ENCODE assay signal across 9 cellular contexts in genomic region chr7:99551329-99551728, GRCh38. TPM values are rescaled to one million over a fixed set of nuclear protein-coding genes. Genes with fewer than 3 reads are reported as not detected.
DNase-seq lines count a peak whose midpoint lies in the region; ATAC-seq and TF ChIP-seq lines count a peak whose summit lies in the region.
"Had no signal": no experiment of that assay in that cellular context is flagged by ENCODE, and none has a peak within 500 bp of the region (broad histone marks: within the 10 kb centered on the region; RNA-seq: fewer than 3 reads in every experiment).

No MANE protein-coding gene starts in this region.

- H3K4me1 ChIP-seq in DOHH2 (ENCODE audit: control insufficient read depth, low read length) (peaks cover 26% of the 10 kb centered on the region), PC-3 (ENCODE audit: insufficient read depth, low read length) (no peaks in the 10 kb centered on the region), esophagus (ENCODE audit: control insufficient read depth in 2 of 2, insufficient read depth in 2 of 2, low read length in 1 of 2) (peaks cover 0 to 6% of the 10 kb centered on the region in 2 donors), neuron (ENCODE audit: insufficient read depth, low read length) (peaks cover 10% of the 10 kb centered on the region)

- peak overlapping the region; percentile 97 for H3K4me3 ChIP-seq in DOHH2 (ENCODE audit: low read length)
- H3K4me3 ChIP-seq in PC-3 (ENCODE audit: low read length) = peak overlapping the region; percentile 92
- peak overlapping the region; percentile 91 to 93 for H3K4me3 ChIP-seq in esophagus (ENCODE audit: low read depth in 1 of 2, low read length in 2 of 2)
- H3K4me3 ChIP-seq in neuron (ENCODE audit: low read length) = peak overlapping the region; percentile 94

- H3K36me3 ChIP-seq in DOHH2 (ENCODE audit: control insufficient read depth, low read length) (peaks cover 56% of the 10 kb centered on the region), PC-3 (ENCODE audit: low read depth, low read length) (peaks cover 7% of the 10 kb centered on the region; the same call in 1 of the 2 replicates), esophagus (ENCODE audit: control insufficient read depth in 2 of 2, insufficient read depth in 2 of 2, low read length in 1 of 2) (peaks cover 0 to 5% of the 10 kb centered on the region in 2 donors), neuron (ENCODE audit: insufficient read depth, low read length) (peaks cover 37% of the 10 kb centered on the region)

- H3K9me3 ChIP-seq in DOHH2 (ENCODE audit: control insufficient read depth, insufficient read depth, low read length) (no peaks in the 10 kb centered on the region), PC-3 (ENCODE audit: low read length) (no peaks in the 10 kb centered on the region), esophagus (ENCODE audit: control insufficient read depth in 2 of 2, insufficient read depth in 1 of 2, low read depth in 1 of 2, low read length in 1 of 2) (no peaks in the 10 kb centered on the region), neuron (ENCODE audit: low read length) (no peaks in the 10 kb centered on the region)

- 6 to 10% methylated on average over 15 of the region's 15 CpGs for WGBS in esophagus, 2 donors

- H3K27ac ChIP-seq in DOHH2 (ENCODE audit: low read depth, low read length) (no peak overlapping the region), PC-3 (ENCODE audit: low read length) (0 out of 2 replicates have a peak overlapping the region, but pooled peaks have one; percentile 11), esophagus (ENCODE audit: low read depth in 2 of 2, low read length in 1 of 2) (peak overlapping the region; percentile 36 to 93)

- H3K9ac ChIP-seq in PC-3 (ENCODE audit: low read length) = peak overlapping the region; percentile 91

- H3K27me3 ChIP-seq in DOHH2 (ENCODE audit: control insufficient read depth, low read length) (no peaks in the 10 kb centered on the region), PC-3 (ENCODE audit: low read length) (no peaks in the 10 kb centered on the region), esophagus (ENCODE audit: control insufficient read depth in 1 of 2, insufficient read depth in 2 of 2, low read length in 2 of 2) (no peaks in the 10 kb centered on the region), neuron (ENCODE audit: insufficient read depth, low read length) (no peaks in the 10 kb centered on the region)

- H3K79me2 ChIP-seq in DOHH2 (ENCODE audit: control insufficient read depth, low read length) = peaks cover 58% of the 10 kb centered on the region
- peaks cover 9% of the 10 kb centered on the region for H3K79me2 ChIP-seq in PC-3 (ENCODE audit: low read length)

- intact Hi-C loops in PC-3 (cut with micrococcal nuclease) = no loop called here

- CTCF ChIA-PET in PC-3 (lab: Charles Lee) = no interaction called here

- DNase-seq in PC-3 = no peak
- DNase-seq in NCI-H524 (lab: John Stamatoyannopoulos, UW) = no peak
- DNase-seq in activated CD8-positive, alpha-beta memory T cell treated with anti-CD3 and anti-CD28 coated beads for 24 hours = no peak
- DNase-seq in Ammon's horn (ENCODE audit: low spot score) = no peak
- no peak for DNase-seq in pons (ENCODE audit: low spot score)

- H2AFZ ChIP-seq in PC-3 (ENCODE audit: low read length) (peak overlapping the region; percentile 97), neuron (ENCODE audit: low read depth, low read length) (peak overlapping the region; percentile 81)

- ATAC-seq in PC-3 = peak; percentile 47

- H3F3A ChIP-seq in DOHH2 (ENCODE audit: control insufficient read depth, insufficient read depth) (peaks cover 40% of the 10 kb centered on the region), PC-3 (ENCODE audit: low read length, unreplicated experiment) (no peaks in the 10 kb centered on the region)

- BruUV-seq in PC-3 (replicated peaks; lab: Mats Ljungman, UMichigan) = TSS peak; percentile 88

- POLR2A ChIA-PET in PC-3 (lab: Charles Lee; ENCODE audit: unreplicated experiment) = no interaction called here

- peak overlapping the region; percentile 77 for H3K4me2 ChIP-seq in DOHH2 (ENCODE audit: low read length)
- H3K4me2 ChIP-seq in PC-3 (ENCODE audit: low read length) = peak overlapping the region; percentile 92

- no peaks in the 10 kb centered on the region for H4K20me1 ChIP-seq in DOHH2 (ENCODE audit: control insufficient read depth, insufficient read depth, low read depth, low read length)
- no peaks in the 10 kb centered on the region for H4K20me1 ChIP-seq in PC-3 (ENCODE audit: low read length)

- TF ChIP-seq CTCF in DOHH2 (IDR thresholded peaks at IDR 0.05; ENCODE audit: low read depth, low read length, poor library complexity, severe bottlenecking) (no peak), PC-3 (conservative IDR thresholded peaks at IDR 0.05; ENCODE audit: low read depth, low read length) (no peak)

- H3K9me2 ChIP-seq in DOHH2 (replicated peaks; ENCODE audit: control insufficient read depth, low read length) (no peaks in the 10 kb centered on the region), PC-3 (replicated peaks; ENCODE audit: low read length) (no peaks in the 10 kb centered on the region)

RNA-seq across cellular contexts. Expression of gene FAM200A, which starts 0.6 kb away (rescaled TPM):
- 2.2 and 3.8 TPM in 2 replicates for total RNA-seq in PC-3 (2014; rRNA removed)
- polyA plus RNA-seq in esophagus = 1 to 10 TPM; 2.8 to 3.8 TPM

RNA-seq across cellular contexts. Expression of gene ZNF655, which starts 7.1 kb away (rescaled TPM):
- not detected in 2 replicates for total RNA-seq in PC-3 (2014; rRNA removed)
- 10 to 100 TPM; 56.9 to 80.5 TPM for polyA plus RNA-seq in esophagus

RNA-seq across cellular contexts. Expression of gene TMEM225B, which starts 46.7 kb away (rescaled TPM):
- not detected in 2 replicates for total RNA-seq in PC-3 (2014; rRNA removed)
- under 1 TPM; 0.66 to 0.96 TPM for polyA plus RNA-seq in esophagus
- total RNA-seq: LHCN-M2 had no signal

RNA-seq across cellular contexts. Expression of gene ZKSCAN5, which starts 46.9 kb away (rescaled TPM):
- 8.6 and 9.9 TPM in 2 replicates for total RNA-seq in PC-3 (2014; rRNA removed)
- 1 to 10 TPM; 2.2 to 2.5 TPM for polyA plus RNA-seq in esophagus

RNA-seq across cellular contexts. Expression of gene ZNF394, which starts 51.2 kb away (rescaled TPM):
- total RNA-seq in PC-3 (2014; rRNA removed) = 17.7 and 19.4 TPM in 2 replicates
- 10 to 100 TPM; 15.2 to 19.8 TPM for polyA plus RNA-seq in esophagus
